Comparison of ENCODE assay signal across 8 cellular contexts in genomic region chr4:174764105-174764729, GRCh38.
DNase-seq lines count a peak whose midpoint lies in the region; ATAC-seq and TF ChIP-seq lines count a peak whose summit lies in the region.

No MANE protein-coding gene starts in this region.

- no peaks in the 10 kb centered on the region for H3K79me2 ChIP-seq in PC-9 (ENCODE audit: low read depth)

- TF ChIP-seq POLR2A in erythroblast (IDR thresholded peaks at IDR 0.05; ENCODE audit: low read length) = no peak

- no peaks in the 10 kb centered on the region for H3K9me3 ChIP-seq in PC-9 (ENCODE audit: insufficient read depth, low read depth)
- no peaks in the 10 kb centered on the region for H3K9me3 ChIP-seq in psoas muscle

- peak; percentile 70 for TF ChIP-seq CTCF in PC-9 (conservative IDR thresholded peaks at IDR 0.05)
- peak; percentile 25 for TF ChIP-seq CTCF in psoas muscle (IDR thresholded peaks at IDR 0.05)

- H2AFZ ChIP-seq in PC-9 = no peak overlapping the region

- ATAC-seq in GM21717 (IDR thresholded peaks at IDR 0.05; ENCODE audit: unreplicated experiment) (peak; percentile 71), psoas muscle (no peak)

- H4K20me1 ChIP-seq in PC-9 (ENCODE audit: insufficient read depth) = no peaks in the 10 kb centered on the region

- no peaks in the 10 kb centered on the region for H3K9me2 ChIP-seq in PC-9 (ENCODE audit: insufficient read depth)

- H3K27me3 ChIP-seq in PC-9 (ENCODE audit: insufficient read depth, low read depth) = no peaks in the 10 kb centered on the region
- H3K27me3 ChIP-seq in psoas muscle (ENCODE audit: insufficient read depth in 3 of 3, low read length in 2 of 3) = no peaks in the 10 kb centered on the region

- BruUV-seq in PC-9 (replicated peaks; lab: Mats Ljungman, UMichigan) = no TSS peak

- DNase-seq in GDM1 (lab: John Stamatoyannopoulos, UW) = peak; percentile 2
- DNase-seq in PC-9 = no peak
- DNase-seq in erythroblast (lab: John Stamatoyannopoulos, UW) = peak; percentile 53 to 67
- DNase-seq in psoas muscle = no peak
- DNase-seq in activated naive CD4-positive, alpha-beta T cell treated with anti-CD3 and anti-CD28 coated beads, Interleukin-2, amount 50 U/mL, for 16 hours = no peak
- no peak for DNase-seq in posterior vena cava (ENCODE audit: low spot score)

- POLR2A ChIA-PET in PC-9 (lab: Charles Lee; ENCODE audit: unreplicated experiment) = no interaction called here

- H3K4me2 ChIP-seq in PC-9 = no peak overlapping the region

- H3K27ac ChIP-seq in PC-9 (no peak overlapping the region), psoas muscle (no peak overlapping the region)

- 46 to 51% (median 46%) methylated on average over 7 of the region's 7 CpGs for WGBS in psoas muscle, 3 donors

- H3K4me1 ChIP-seq in PC-9 (replicated peaks; ENCODE audit: insufficient read depth) (no peaks in the 10 kb centered on the region), psoas muscle (no peaks in the 10 kb centered on the region)

- intact Hi-C loops in PC-9 (cut with micrococcal nuclease; ENCODE audit: unreplicated experiment) = loop anchor here (1.0 to 10.0 kb wide), 2 partner anchors 361 to 773 kb away; no protein-coding TSS in a partner anchor
- intact Hi-C loops in psoas muscle (cut with DNase I) = no loop called here
- intact Hi-C loops in posterior vena cava (cut with DNase I) = no loop called here

- peak; percentile 48 for TF ChIP-seq RAD21 in Ishikawa (IDR thresholded peaks at IDR 0.05; ENCODE audit: low read depth)

- CTCF ChIA-PET in PC-9 (lab: Charles Lee) = no interaction called here

- H3K36me3 ChIP-seq in PC-9 (ENCODE audit: low read depth) (no peaks in the 10 kb centered on the region), psoas muscle (ENCODE audit: insufficient read depth in 1 of 2, low read depth in 1 of 2) (no peaks in the 10 kb centered on the region)

- no peaks in the 10 kb centered on the region for H3F3A ChIP-seq in PC-9 (ENCODE audit: insufficient read depth, low read depth)

- TF ChIP-seq EP300 in Ishikawa (IDR thresholded peaks at IDR 0.05; ENCODE audit: borderline replicate concordance) = no peak

- no peak overlapping the region for H3K4me3 ChIP-seq in PC-9
- H3K4me3 ChIP-seq in psoas muscle = no peak overlapping the region

TF ChIP-seq in Ishikawa, 13 proteins besides CTCF, POLR2A, EP300 and RAD21:
- TF ChIP-seq YY1 (IDR thresholded peaks at IDR 0.05; ENCODE audit: low read depth) = no peak
- TF ChIP-seq TAF1 (IDR thresholded peaks at IDR 0.05; ENCODE audit: low read depth) = no peak
- TF ChIP-seq REST (IDR thresholded peaks at IDR 0.05; ENCODE audit: low read depth) = no peak
- TF ChIP-seq ZBTB7A (IDR thresholded peaks at IDR 0.05; ENCODE audit: low read depth) = no peak
- no peak for TF ChIP-seq TCF12 (IDR thresholded peaks at IDR 0.05; ENCODE audit: low read depth)
- no peak for TF ChIP-seq MAX (IDR thresholded peaks at IDR 0.05)
- no peak for TF ChIP-seq NFIC (IDR thresholded peaks at IDR 0.05)
- TF ChIP-seq CEBPB (IDR thresholded peaks at IDR 0.05) = no peak
- no peak for TF ChIP-seq CREB1 (IDR thresholded peaks at IDR 0.05; ENCODE audit: low read depth)
- TF ChIP-seq TEAD4 (IDR thresholded peaks at IDR 0.05) = no peak
- TF ChIP-seq EGR1 (IDR thresholded peaks at IDR 0.05) = no peak
- TF ChIP-seq FOXM1 (IDR thresholded peaks at IDR 0.05; ENCODE audit: borderline replicate concordance, low read depth) = no peak

Comparison
In these comparisons a context has a peak if more than half of its experiments do, and no peak if none do; other contexts are left out.
1. DNase-seq: peak in GDM1 (single experiment) and erythroblast (2 of 2); none in PC-9 (0 of 2), psoas muscle (0 of 2), activated naive CD4-positive, alpha-beta T cell treated with anti-CD3 and anti-CD28 coated beads, Interleukin-2, amount 50 U/mL, for 16 hours (single experiment) and posterior vena cava (single experiment).